Comparison of ENCODE assay signal across 8 cellular contexts in genomic region chr17:29615492-29616299, GRCh38. TPM values are rescaled to one million over a fixed set of nuclear protein-coding genes. Genes with fewer than 3 reads are reported as not detected.
A peak's percentile ranks its signal among the peaks of the same experiment; 100 is the strongest.
DNase-seq lines count a peak whose midpoint lies in the region; ATAC-seq and TF ChIP-seq lines count a peak whose summit lies in the region.

No MANE protein-coding gene starts in this region.

- POLR2A ChIA-PET in RWPE1 (lab: Yijun Ruan, JAX; ENCODE audit: low non-redundant PET), result no interaction called here

- peak overlapping the region; percentile 93 for H3K18ac ChIP-seq in neuronal stem cell (ENCODE audit: low read length)

- H2BK120ac ChIP-seq in neuronal stem cell (ENCODE audit: low read depth, low read length), result no peak overlapping the region

- peak; percentile 45 for ATAC-seq in HG03196 (IDR thresholded peaks at IDR 0.05; ENCODE audit: unreplicated experiment)

- H3K4ac ChIP-seq in neuronal stem cell (ENCODE audit: low read length), result no peak overlapping the region

- no peak for TF ChIP-seq CTCF in GM13976 (IDR thresholded peaks at IDR 0.05; ENCODE audit: borderline replicate concordance, control extremely low read depth, extremely low read depth, insufficient read depth, missing control alignments)
- TF ChIP-seq CTCF in RWPE1 (conservative IDR thresholded peaks at IDR 0.05; ENCODE audit: low read depth), result no peak

- H3K9me3 ChIP-seq in neuronal stem cell (replicated peaks in 1 of 2; ENCODE audit: control insufficient read depth in 2 of 2, insufficient read depth in 1 of 2, low read depth in 1 of 2, low read length in 2 of 2) (peaks cover 3 to 12% of the 10 kb centered on the region in 2 donors), stomach smooth muscle (ENCODE audit: control insufficient read depth in 2 of 2, low read length in 2 of 2) (no peaks in the 10 kb centered on the region)

- H4K91ac ChIP-seq in neuronal stem cell (ENCODE audit: low read depth, low read length, poor library complexity), result no peak overlapping the region

- peaks cover 2 to 31% of the 10 kb centered on the region in 2 donors for H3K4me1 ChIP-seq in neuronal stem cell (ENCODE audit: control insufficient read depth in 2 of 2, insufficient read depth in 1 of 2, low read depth in 1 of 2, low read length in 2 of 2)
- peaks cover 79% of the 10 kb centered on the region for H3K4me1 ChIP-seq in stomach smooth muscle (ENCODE audit: control insufficient read depth, insufficient read depth, low read length)

- no peak overlapping the region for H4K8ac ChIP-seq in neuronal stem cell (ENCODE audit: low read depth, low read length)

- H2BK15ac ChIP-seq in neuronal stem cell (ENCODE audit: low read length), result peak overlapping the region; percentile 84

- peak overlapping the region; percentile 81 for H3K4me3 Mint-ChIP-seq in activated naive CD4-positive, alpha-beta T cell treated with anti-CD3 and anti-CD28 coated beads, Interleukin-2, amount 10 ng/mL, durations not matched to agents 7 days and 5 days

- no peaks in the 10 kb centered on the region for H3K36me3 Mint-ChIP-seq in activated naive CD4-positive, alpha-beta T cell treated with anti-CD3 and anti-CD28 coated beads, Interleukin-2, amount 10 ng/mL, durations not matched to agents 7 days and 5 days

- H3K27me3 ChIP-seq in neuronal stem cell (ENCODE audit: control insufficient read depth in 3 of 3, insufficient read depth in 3 of 3, low read depth in 1 of 3, low read length in 3 of 3) (peaks cover 8 to 38% (median 16%) of the 10 kb centered on the region in 3 experiments), stomach smooth muscle (ENCODE audit: control insufficient read depth in 1 of 2, insufficient read depth in 2 of 2, low read length in 2 of 2) (no peaks in the 10 kb centered on the region)

- H3K36me3 ChIP-seq in neuronal stem cell (replicated peaks in 1 of 2; ENCODE audit: control insufficient read depth in 2 of 2, insufficient read depth in 2 of 2, low read length in 2 of 2) (peaks cover 5 to 27% of the 10 kb centered on the region in 2 donors), stomach smooth muscle (ENCODE audit: control insufficient read depth in 2 of 2, insufficient read depth in 2 of 2, low read length in 2 of 2) (no peaks in the 10 kb centered on the region)

- peak overlapping the region; percentile 82 for H2AK5ac ChIP-seq in neuronal stem cell (ENCODE audit: low read depth, low read length)

- H3K27ac ChIP-seq in RWPE1 (peak overlapping the region; percentile 50), neuronal stem cell (replicated peaks; ENCODE audit: low read length) (no peak overlapping the region), stomach smooth muscle (ENCODE audit: low read length) (no peak overlapping the region)

- CTCF ChIA-PET in RWPE1 (lab: Yijun Ruan, JAX), result interaction anchor here (3.8 kb wide), 1 partner anchor 23 kb away, joined by 45 read pairs; the partner anchor contains the start of gene ANKRD13B
- CTCF ChIA-PET in activated naive CD4-positive, alpha-beta T cell treated with anti-CD3 and anti-CD28 coated beads, Interleukin-2, amount 10 ng/mL, durations not matched to agents 7 days and 5 days (lab: Charles Lee), result interaction anchor here (0.8 to 3.3 kb wide), 8 partner anchors 22 to 246 kb away, joined by 3 to 31 read pairs (median 4); partner anchors contain the start of genes ABHD15, ANKRD13B and TP53I13

- no peak overlapping the region for H2AFZ ChIP-seq in neuronal stem cell (ENCODE audit: low read length)

- no CpG with 5 or more reads among the region's 74 CpGs for WGBS in neuronal stem cell (ENCODE audit: extremely low coverage in 2 of 2, insufficient read length in 2 of 2, insufficient replicate concordance in 1 of 2), 2 donors

- H2BK5ac ChIP-seq in neuronal stem cell (ENCODE audit: low read length), result no peak overlapping the region

- H3K4me3 ChIP-seq in neuronal stem cell (ENCODE audit: low read length in 2 of 2) (peak overlapping the region in 1 of 2 donors; percentile 74), stomach smooth muscle (ENCODE audit: low read length in 2 of 2) (peak overlapping the region; percentile 48 to 69)

- peak overlapping the region; percentile 53 for H2BK12ac ChIP-seq in neuronal stem cell (ENCODE audit: low read length)

- no peaks in the 10 kb centered on the region for H3K79me1 ChIP-seq in neuronal stem cell (ENCODE audit: low read depth, low read length)

- peak; percentile 94 for DNase-seq in GM13976 (ENCODE audit: low spot score)
- peak; percentile 87 for DNase-seq in RWPE1 (ENCODE audit: low spot score)
- peak; percentile 91 for DNase-seq in activated naive CD4-positive, alpha-beta T cell treated with anti-CD3 and anti-CD28 coated beads, Interleukin-2, amount 10 ng/mL, durations not matched to agents 7 days and 5 days
- DNase-seq in foreskin melanocyte, result peak; percentile 72
- peak; percentile 83 for DNase-seq in neuronal stem cell (ENCODE audit: low spot score)
- DNase-seq in ACHN, result no peak

- H3K27me3 Mint-ChIP-seq in activated naive CD4-positive, alpha-beta T cell treated with anti-CD3 and anti-CD28 coated beads, Interleukin-2, amount 10 ng/mL, durations not matched to agents 7 days and 5 days, result peaks cover 54% of the 10 kb centered on the region

- H3K9ac ChIP-seq in neuronal stem cell (ENCODE audit: low read depth, low read length, poor library complexity), result peak overlapping the region; percentile 68
- H3K9ac ChIP-seq in stomach smooth muscle (ENCODE audit: low read length in 2 of 2), result peak overlapping the region; percentile 14 to 21

- no peaks in the 10 kb centered on the region for H3K9me3 Mint-ChIP-seq in activated naive CD4-positive, alpha-beta T cell treated with anti-CD3 and anti-CD28 coated beads, Interleukin-2, amount 10 ng/mL, durations not matched to agents 7 days and 5 days

- H3K4me2 ChIP-seq in neuronal stem cell (ENCODE audit: insufficient read depth, low read length, poor library complexity, severe bottlenecking), result peak overlapping the region; percentile 91

- in situ Hi-C loops in GM13976 (cut with MboI; ENCODE audit: low sequenced_read_pairs, unreplicated experiment), result no loop called here
- in situ Hi-C loops in ACHN (cut with HindIII; ENCODE audit: low pct_ligation_motif_present, low pct_unique_long_range_greater_than_20kb, low sequenced_read_pairs), result no loop called here

- H3K4me1 Mint-ChIP-seq in activated naive CD4-positive, alpha-beta T cell treated with anti-CD3 and anti-CD28 coated beads, Interleukin-2, amount 10 ng/mL, durations not matched to agents 7 days and 5 days, result peaks cover 54% of the 10 kb centered on the region

- H3K23ac ChIP-seq in neuronal stem cell (ENCODE audit: low read depth, low read length, poor library complexity), result peak overlapping the region; percentile 95

- no peak overlapping the region for H3K14ac ChIP-seq in neuronal stem cell (ENCODE audit: low read length)

- peak overlapping the region; percentile 98 for H3K27ac Mint-ChIP-seq in activated naive CD4-positive, alpha-beta T cell treated with anti-CD3 and anti-CD28 coated beads, Interleukin-2, amount 10 ng/mL, durations not matched to agents 7 days and 5 days

RNA-seq across cellular contexts. Expression of gene CORO6, which starts 7.0 kb away (rescaled TPM):
- polyA plus RNA-seq in neuronal stem cell (2013, experiment 1 of 2), result 5.2 TPM
- 5.5 TPM for polyA plus RNA-seq in neuronal stem cell (2013, experiment 2 of 2)

RNA-seq across cellular contexts. Expression of gene ANKRD13B, which starts 22.8 kb away (rescaled TPM):
- 24.5 TPM for polyA plus RNA-seq in neuronal stem cell (2013, experiment 1 of 2)
- 23.7 TPM for polyA plus RNA-seq in neuronal stem cell (2013, experiment 2 of 2)

RNA-seq across cellular contexts. Expression of gene GIT1, which starts 26.2 kb away (rescaled TPM):
- polyA plus RNA-seq in neuronal stem cell (2013, experiment 1 of 2), result 63.2 TPM
- 65.1 TPM for polyA plus RNA-seq in neuronal stem cell (2013, experiment 2 of 2)

RNA-seq across cellular contexts. Expression of gene TP53I13, which starts 47.2 kb away (rescaled TPM):
- 32.2 TPM for polyA plus RNA-seq in neuronal stem cell (2013, experiment 1 of 2)
- polyA plus RNA-seq in neuronal stem cell (2013, experiment 2 of 2), result 30.4 TPM

RNA-seq across cellular contexts. Expression of gene ABHD15, which starts 48.9 kb away (rescaled TPM):
- polyA plus RNA-seq in neuronal stem cell (2013, experiment 1 of 2), result 2.6 TPM
- polyA plus RNA-seq in neuronal stem cell (2013, experiment 2 of 2), result 2.5 TPM
